In the genomic region with DNA sequence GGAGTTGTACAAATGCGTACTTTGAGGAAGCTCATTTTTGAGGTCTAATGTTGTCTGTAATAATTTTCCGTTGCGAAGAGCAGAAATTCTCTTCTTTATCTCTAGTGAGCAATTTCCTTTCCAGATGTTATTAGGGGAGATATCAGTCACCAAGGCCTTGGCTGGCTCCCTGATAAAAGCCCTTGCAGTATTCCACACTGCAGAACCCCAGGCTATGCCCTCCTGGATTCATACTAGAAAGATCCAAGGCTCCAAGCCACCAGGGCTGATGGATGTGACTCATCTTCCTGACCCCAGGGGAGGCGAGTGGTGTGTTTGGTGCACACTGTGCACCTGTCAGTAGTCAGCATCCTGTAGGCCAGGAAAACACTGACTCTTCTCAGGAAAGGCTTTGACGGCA, we compare ENCODE assay signal across 14 cellular contexts. TPM values are rescaled to one million over a fixed set of nuclear protein-coding genes. Genes with fewer than 3 reads are reported as not detected.
DNase-seq lines count a peak whose midpoint lies in the region; ATAC-seq and TF ChIP-seq lines count a peak whose summit lies in the region.
"Had no signal": no experiment of that assay in that cellular context is flagged by ENCODE, and none has a peak within 500 bp of the region (broad histone marks: within the 10 kb centered on the region; RNA-seq: fewer than 3 reads in every experiment).

No MANE protein-coding gene starts in this region.

- H3K36me3 ChIP-seq in BLaER1 (peaks cover 3% of the 10 kb centered on the region; the same call in 1 of the 2 replicates), brain microvascular endothelial cell (replicated peaks) (no peaks in the 10 kb centered on the region), right lobe of liver (no peaks in the 10 kb centered on the region)

- ATAC-seq in right lobe of liver, result peak; percentile 44 to 82 (median 52)
- no peak for ATAC-seq in GM19023 (IDR thresholded peaks at IDR 0.05; ENCODE audit: unreplicated experiment)
- no peak for ATAC-seq in HG02642 (IDR thresholded peaks at IDR 0.05; ENCODE audit: poor library complexity, unreplicated experiment)

- H3K4me1 ChIP-seq in BLaER1 (peaks cover 75% of the 10 kb centered on the region), right lobe of liver (peaks cover 0 to 12% (median 4%) of the 10 kb centered on the region in 4 donors)

- no peaks in the 10 kb centered on the region for H4K20me1 ChIP-seq in BLaER1

- intact Hi-C loops in right lobe of liver (cut with DNase I), result no loop called here

- 48% methylated on average over 5 of the region's 5 CpGs for WGBS in right lobe of liver (ENCODE audit: insufficient coverage, low coverage, low lambda C conversion rate, missing lambda C conversion rate)

- DNase-seq in LHCN-M2 (ENCODE audit: low read depth) (peak; percentile 86), brain microvascular endothelial cell (peak; percentile 72), right lobe of liver (no peak), DMS 273 (lab: John Stamatoyannopoulos, UW; ENCODE audit: unreplicated experiment) (no peak), NCI-H748 treated with DMSO at 0.1 percent for 48 hours (lab: John Stamatoyannopoulos, UW) (no peak)
- DNase-seq: activated CD4-positive, alpha-beta T cell treated with anti-CD3 and anti-CD28 coated beads, Interleukin-2, amount 50 U/mL, for 1 hour; activated naive CD4-positive, alpha-beta T cell; foreskin melanocyte; NCI-H1694 treated with DMSO at 0.1 percent for 48 hours; occipital lobe had no signal

- in situ Hi-C loops in brain microvascular endothelial cell (cut with HindIII; ENCODE audit: low pct_ligation_motif_present, low sequenced_read_pairs), result no loop called here

- H3K27ac ChIP-seq in BLaER1, result peak overlapping the region; percentile 73
- H3K27ac ChIP-seq in brain microvascular endothelial cell, result peak overlapping the region; percentile 75
- H3K27ac ChIP-seq in right lobe of liver, result peak overlapping the region in 1 of 3 donors; percentile 16

- peak overlapping the region; percentile 21; the same call in 1 of the 2 replicates for H3K4me3 ChIP-seq in BLaER1
- H3K4me3 ChIP-seq in brain microvascular endothelial cell (ENCODE audit: low read depth, low read length), result no peak overlapping the region
- H3K4me3 ChIP-seq in right lobe of liver, result no peak overlapping the region
- H3K4me3 ChIP-seq: lung had no signal

- no peaks in the 10 kb centered on the region for H3K27me3 ChIP-seq in BLaER1
- no peaks in the 10 kb centered on the region for H3K27me3 ChIP-seq in brain microvascular endothelial cell (replicated peaks)
- no peaks in the 10 kb centered on the region for H3K27me3 ChIP-seq in right lobe of liver

- TF ChIP-seq POLR2A in right lobe of liver (IDR thresholded peaks at IDR 0.05), result no peak

- peak overlapping the region; percentile 94 for H3K4me2 ChIP-seq in BLaER1

- H3K9ac ChIP-seq in BLaER1, result peak overlapping the region; percentile 28; the same call in 1 of the 2 replicates

- no peaks in the 10 kb centered on the region; the same call in 1 of the 2 replicates for H3K9me3 ChIP-seq in BLaER1
- H3K9me3 ChIP-seq in right lobe of liver, result no peaks in the 10 kb centered on the region

- no peak for TF ChIP-seq CTCF in brain microvascular endothelial cell (IDR thresholded peaks at IDR 0.05; ENCODE audit: low read depth, low read length, missing control alignments)
- TF ChIP-seq CTCF in right lobe of liver (IDR thresholded peaks at IDR 0.05), result no peak

RNA-seq across cellular contexts. Expression of gene INO80C, which starts 34.7 kb away (rescaled TPM):
- total RNA-seq in LHCN-M2 (2014; rRNA removed) (3.7 and 5.1 TPM in 2 replicates), right lobe of liver (10 to 100 TPM in 3 of 6 experiments, 1 to 10 TPM in 3; 6.4 to 12.7 (median 9.7) TPM)
- polyA plus RNA-seq in LHCN-M2 (2012), result 33.5 TPM

Comparison
In these comparisons a context has a peak if more than half of its experiments do, and no peak if none do; other contexts are left out.
1. DNase-seq: peak in LHCN-M2 (single experiment) and brain microvascular endothelial cell (single experiment); none in right lobe of liver (0 of 3), DMS 273 (single experiment) and NCI-H748 treated with DMSO at 0.1 percent for 48 hours (single experiment).
2. ATAC-seq: peak in right lobe of liver (4 of 4); none in GM19023 (single experiment) and HG02642 (single experiment).